26 cellular contexts compared by ENCODE assay signal in the genomic region with DNA sequence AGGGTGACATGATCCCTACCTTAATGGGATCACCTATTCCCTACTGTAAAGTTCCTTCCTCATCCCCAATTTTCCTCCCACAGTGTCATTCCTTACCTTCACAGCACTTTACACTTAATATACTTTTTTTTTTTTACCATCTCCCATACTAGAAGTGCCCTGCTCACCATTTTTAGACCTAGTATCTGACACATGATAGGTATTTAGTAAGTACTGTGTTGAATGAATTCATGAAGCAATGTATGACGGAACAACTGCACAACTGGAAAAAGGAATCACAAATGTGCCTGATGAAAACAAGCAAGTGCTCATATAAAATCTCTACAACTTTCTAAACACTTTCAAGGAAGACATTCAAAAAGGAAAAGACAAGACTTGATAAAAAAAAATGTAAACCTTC.
"Had no signal": no experiment of that assay in that cellular context is flagged by ENCODE, and none has a peak within 500 bp of the region (broad histone marks: within the 10 kb centered on the region; RNA-seq: fewer than 3 reads in every experiment).

No MANE protein-coding gene starts in this region.

- H3K27me3 ChIP-seq: colonic mucosa, dorsolateral prefrontal cortex, esophagus muscularis mucosa, esophagus squamous epithelium, foreskin keratinocyte, gastrocnemius medialis, gastroesophageal sphincter, heart left ventricle had no signal

- H3K9me3 ChIP-seq: colonic mucosa, esophagus muscularis mucosa, esophagus squamous epithelium, gastrocnemius medialis, gastroesophageal sphincter, heart left ventricle had no signal

- H3K27ac ChIP-seq: colonic mucosa, coronary artery, dorsolateral prefrontal cortex, epithelial cell of prostate, esophagus muscularis mucosa, esophagus squamous epithelium, foreskin keratinocyte, gastroesophageal sphincter, heart left ventricle had no signal

- ATAC-seq: effector memory CD8-positive, alpha-beta T cell; esophagus mucosa; foreskin keratinocyte; gastroesophageal sphincter; heart left ventricle had no signal

- H3K36me3 ChIP-seq: colonic mucosa, gastrocnemius medialis had no signal

- H3K4me3 ChIP-seq: colonic mucosa, coronary artery, dorsolateral prefrontal cortex, esophagus muscularis mucosa, esophagus squamous epithelium, gastrocnemius medialis, gastroesophageal sphincter, heart left ventricle had no signal

- H3K4me1 ChIP-seq: colonic mucosa, esophagus muscularis mucosa, esophagus squamous epithelium, foreskin keratinocyte, gastroesophageal sphincter had no signal

- DNase-seq: colonic mucosa; cortex of kidney; dermis blood vessel endothelial cell; dorsolateral prefrontal cortex; effector CD4-positive, alpha-beta T cell; effector CD8-positive, alpha-beta T cell; effector memory CD4-positive, alpha-beta T cell; effector memory CD8-positive, alpha-beta T cell; endodermal cell; erythroblast; esophagus squamous epithelium; foreskin fibroblast; foreskin keratinocyte; foreskin melanocyte; gastrocnemius medialis; glutamatergic neuron; head of caudate nucleus; heart left ventricle had no signal

- FAIRE-seq: endometrium, endothelial cell of umbilical vein, frontal cortex had no signal
